Comparison of ENCODE assay signal across 9 cellular contexts in genomic region chr15:78065284-78065872, GRCh38. TPM values are rescaled to one million over a fixed set of nuclear protein-coding genes. Genes with fewer than 3 reads are reported as not detected.
DNase-seq lines count a peak whose midpoint lies in the region; ATAC-seq and TF ChIP-seq lines count a peak whose summit lies in the region.
"Had no signal": no experiment of that assay in that cellular context is flagged by ENCODE, and none has a peak within 500 bp of the region (broad histone marks: within the 10 kb centered on the region; RNA-seq: fewer than 3 reads in every experiment).

No MANE protein-coding gene starts in this region.

- H3K4me3 ChIP-seq in astrocyte of the cerebellum (ENCODE audit: low read depth, low read length) (no peak overlapping the region), suprapubic skin (no peak overlapping the region)
- H3K4me3 ChIP-seq: cardiac muscle cell had no signal

- TF ChIP-seq CTCF in astrocyte of the cerebellum (IDR thresholded peaks at IDR 0.05; ENCODE audit: low read depth, low read length, missing control alignments), result no peak
- no peak for TF ChIP-seq CTCF in suprapubic skin (IDR thresholded peaks at IDR 0.05)

- WGBS in suprapubic skin, result 26% methylated on average over 5 of the region's 5 CpGs

- DNase-seq in AG08396 (ENCODE audit: low spot score) (peak; percentile 89), KBM-7 (peak; percentile 87), astrocyte of the cerebellum (ENCODE audit: low read depth) (peak; percentile 98), kidney glomerular epithelial cell (lab: John Stamatoyannopoulos, UW) (peak; percentile 97), suprapubic skin (ENCODE audit: low spot score in 2 of 2) (peak; percentile 88), NCI-H146 treated with DMSO at 0.1 percent for 48 hours (lab: John Stamatoyannopoulos, UW; ENCODE audit: unreplicated experiment) (no peak), DMS 273 (lab: John Stamatoyannopoulos, UW; ENCODE audit: unreplicated experiment) (no peak)

- H3K4me1 ChIP-seq in suprapubic skin, result peaks cover 96% of the 10 kb centered on the region

- in situ Hi-C loops in KBM-7 (cut with MboI; ENCODE audit: low pct_unique_long_range_greater_than_20kb, low sequenced_read_pairs) (no loop called here), astrocyte of the cerebellum (cut with HindIII; ENCODE audit: low sequenced_read_pairs) (no loop called here)

- no peaks in the 10 kb centered on the region for H3K36me3 ChIP-seq in suprapubic skin
- H3K36me3 ChIP-seq: cardiac muscle cell had no signal

- no peak for TF ChIP-seq POLR2A in suprapubic skin (IDR thresholded peaks at IDR 0.05)

- no peaks in the 10 kb centered on the region for H3K9me3 ChIP-seq in suprapubic skin

- no peaks in the 10 kb centered on the region for H3K27me3 ChIP-seq in suprapubic skin
- H3K27me3 ChIP-seq: cardiac muscle cell had no signal

- ATAC-seq in GM19397 (IDR thresholded peaks at IDR 0.05; ENCODE audit: unreplicated experiment), result no peak

- H3K27ac ChIP-seq in suprapubic skin, result peak overlapping the region; percentile 90
- H3K27ac ChIP-seq: cardiac muscle cell had no signal

- no peak for TF ChIP-seq EP300 in suprapubic skin (IDR thresholded peaks at IDR 0.05)

RNA-seq across cellular contexts. Expression of gene TBC1D2B, which starts 12.1 kb away (rescaled TPM):
- 100 to 1,000 TPM in 1 of 4 donors, 10 to 100 TPM in 3; 27.9 to 126 (median 41.5) TPM for total RNA-seq in suprapubic skin

RNA-seq across cellular contexts. Expression of gene SH2D7, which starts 27.0 kb away (rescaled TPM):
- not detected for total RNA-seq in suprapubic skin
- total RNA-seq: cardiac muscle cell had no signal

Comparison
In these comparisons a context has a peak if more than half of its experiments do, and no peak if none do; other contexts are left out.
1. DNase-seq: peak in AG08396 (single experiment), KBM-7 (single experiment), astrocyte of the cerebellum (single experiment), kidney glomerular epithelial cell (single experiment) and suprapubic skin (2 of 2); none in NCI-H146 treated with DMSO at 0.1 percent for 48 hours (single experiment) and DMS 273 (single experiment).